ENCODE assay signal across 18 cellular contexts in genomic region chr10:57689898-57690297, GRCh38.
"Had no signal": no experiment of that assay in that cellular context is flagged by ENCODE, and none has a peak within 500 bp of the region (broad histone marks: within the 10 kb centered on the region; RNA-seq: fewer than 3 reads in every experiment).

No MANE protein-coding gene starts in this region.

- H3K9me3 ChIP-seq: left ventricle myocardium inferior, testis, vagina had no signal

- H3K27ac ChIP-seq: brain microvascular endothelial cell, hepatocyte, left ventricle myocardium inferior, neural progenitor cell, testis, vagina had no signal

- DNase-seq: activated CD4-positive, alpha-beta T cell treated with anti-CD3 and anti-CD28 coated beads for 1 hour; activated CD4-positive, alpha-beta T cell treated with anti-CD3 and anti-CD28 coated beads, Interleukin-2, amount 50 U/mL, for 1 hour; activated gamma-delta T cell treated with Interleukin-2 at 50 U/mL for 16 hours; activated T-cell treated with anti-CD3 and anti-CD28 coated beads, Interleukin-2, amount 50 U/mL, for 1 hour; anterior cingulate cortex; brain microvascular endothelial cell; caudate nucleus; effector memory CD4-positive, alpha-beta T cell; foreskin melanocyte; glutamatergic neuron; left ventricle myocardium inferior; naive thymus-derived CD8-positive, alpha-beta T cell; stimulated activated CD4-positive, alpha-beta T cell treated with anti-CD3 and anti-CD28 coated beads, Interleukin-2, amount 100 ng/mL, for 48 hours; stimulated activated naive CD4-positive, alpha-beta T cell; testis had no signal

- ATAC-seq: naive thymus-derived CD8-positive, alpha-beta T cell had no signal

- H3K4me1 ChIP-seq: neural progenitor cell, testis, vagina had no signal

- H3K36me3 ChIP-seq: brain microvascular endothelial cell, left ventricle myocardium inferior, neural progenitor cell, vagina had no signal

- H3K4me3 ChIP-seq: hepatocyte, left ventricle myocardium inferior, neural progenitor cell, testis, vagina had no signal

- H3K27me3 ChIP-seq: brain microvascular endothelial cell, hepatocyte, neural progenitor cell, testis, vagina had no signal
